Comparison of ENCODE assay signal across 17 cellular contexts in the genomic region with DNA sequence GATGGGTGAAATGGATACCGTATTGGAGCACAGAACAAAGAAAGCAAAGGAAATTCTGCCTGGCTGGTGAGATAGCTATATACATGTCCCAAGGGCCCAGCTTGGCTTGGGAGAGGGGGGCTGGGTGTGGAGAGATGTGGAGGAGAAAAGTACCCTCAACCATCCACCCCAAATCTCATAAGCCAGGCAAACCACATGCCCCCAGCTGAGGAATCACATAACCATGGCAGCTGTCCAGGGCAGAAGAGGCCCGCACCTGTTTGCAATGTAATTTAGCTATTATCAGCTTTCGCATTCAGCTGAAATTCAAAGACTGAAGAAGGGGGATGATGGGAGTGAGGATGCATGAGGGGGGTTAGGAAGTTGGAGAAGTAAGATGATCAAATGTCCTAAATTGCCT.
"Had no signal": no experiment of that assay in that cellular context is flagged by ENCODE, and none has a peak within 500 bp of the region (broad histone marks: within the 10 kb centered on the region; RNA-seq: fewer than 3 reads in every experiment).

No MANE protein-coding gene starts in this region.

- H3K4me1 ChIP-seq: breast epithelium, lower lobe of right lung had no signal

- DNase-seq: activated B cell treated with CpG ODN at 0.5 μM for 24 hours; activated CD4-positive, alpha-beta T cell treated with anti-CD3 and anti-CD28 coated beads, Interleukin-2, amount 10 ng/mL, durations not matched to agents 7 days and 5 days; activated effector memory CD4-positive, alpha-beta T cell treated with anti-CD3 and anti-CD28 coated beads, Interleukin-2, amount 50 U/mL, for 16 hours; activated naive CD8-positive, alpha-beta T cell treated with anti-CD3 and anti-CD28 coated beads, Interleukin-2, amount 10 ng/mL, durations not matched to agents 7 days and 5 days; activated T-cell treated with anti-CD3 and anti-CD28 coated beads for 4 hours; aorta; dorsolateral prefrontal cortex; immature natural killer cell; left cardiac atrium; lower lobe of right lung; naive thymus-derived CD4-positive, alpha-beta T cell; retina; stimulated activated CD4-positive, alpha-beta T cell treated with anti-CD3 and anti-CD28 coated beads, Interleukin-15, amount 100 ng/mL, for 24 hours; stimulated activated CD4-positive, alpha-beta T cell treated with anti-CD3 and anti-CD28 coated beads, Interleukin-4, amount 100 ng/mL, for 24 hours had no signal

- H3K9me3 Mint-ChIP-seq: activated B cell treated with CpG ODN at 0.5 μM for 24 hours; activated CD4-positive, alpha-beta T cell treated with anti-CD3 and anti-CD28 coated beads, Interleukin-2, amount 10 ng/mL, durations not matched to agents 7 days and 5 days; activated naive CD8-positive, alpha-beta T cell treated with anti-CD3 and anti-CD28 coated beads, Interleukin-2, amount 10 ng/mL, durations not matched to agents 7 days and 5 days; immature natural killer cell had no signal

- H3K9me3 ChIP-seq: breast epithelium, lower lobe of right lung, neutrophil had no signal

- H3K36me3 Mint-ChIP-seq: activated naive CD8-positive, alpha-beta T cell treated with anti-CD3 and anti-CD28 coated beads, Interleukin-2, amount 10 ng/mL, durations not matched to agents 7 days and 5 days; immature natural killer cell had no signal

- H3K27me3 ChIP-seq: neutrophil had no signal

- H3K4me3 ChIP-seq: breast epithelium, dorsolateral prefrontal cortex, lower lobe of right lung had no signal

- ATAC-seq: left cardiac atrium; lower lobe of right lung; naive thymus-derived CD4-positive, alpha-beta T cell had no signal

- H3K27ac Mint-ChIP-seq: activated B cell treated with CpG ODN at 0.5 μM for 24 hours; activated CD4-positive, alpha-beta T cell treated with anti-CD3 and anti-CD28 coated beads, Interleukin-2, amount 10 ng/mL, durations not matched to agents 7 days and 5 days; activated naive CD8-positive, alpha-beta T cell treated with anti-CD3 and anti-CD28 coated beads, Interleukin-2, amount 10 ng/mL, durations not matched to agents 7 days and 5 days; immature natural killer cell; naive thymus-derived CD4-positive, alpha-beta T cell; stimulated activated naive CD8-positive, alpha-beta T cell treated with anti-CD3 and anti-CD28 coated beads, Interleukin-15, Interleukin-2, amounts not matched to agents 100 ng/mL and 50 ng/mL, for 24 hours had no signal

- H3K4me3 Mint-ChIP-seq: activated B cell treated with CpG ODN at 0.5 μM for 24 hours; activated CD4-positive, alpha-beta T cell treated with anti-CD3 and anti-CD28 coated beads, Interleukin-2, amount 10 ng/mL, durations not matched to agents 7 days and 5 days; activated naive CD8-positive, alpha-beta T cell treated with anti-CD3 and anti-CD28 coated beads, Interleukin-2, amount 10 ng/mL, durations not matched to agents 7 days and 5 days; immature natural killer cell; naive thymus-derived CD4-positive, alpha-beta T cell; stimulated activated naive CD8-positive, alpha-beta T cell treated with anti-CD3 and anti-CD28 coated beads, Interleukin-15, Interleukin-2, amounts not matched to agents 100 ng/mL and 50 ng/mL, for 24 hours had no signal

- H3K27me3 Mint-ChIP-seq: activated B cell treated with CpG ODN at 0.5 μM for 24 hours; activated naive CD8-positive, alpha-beta T cell treated with anti-CD3 and anti-CD28 coated beads, Interleukin-2, amount 10 ng/mL, durations not matched to agents 7 days and 5 days; stimulated activated naive CD8-positive, alpha-beta T cell treated with anti-CD3 and anti-CD28 coated beads, Interleukin-15, Interleukin-2, amounts not matched to agents 100 ng/mL and 50 ng/mL, for 24 hours had no signal

- H3K27ac ChIP-seq: breast epithelium, dorsolateral prefrontal cortex, lower lobe of right lung, neutrophil had no signal

- H3K4me1 Mint-ChIP-seq: activated B cell treated with CpG ODN at 0.5 μM for 24 hours; activated CD4-positive, alpha-beta T cell treated with anti-CD3 and anti-CD28 coated beads, Interleukin-2, amount 10 ng/mL, durations not matched to agents 7 days and 5 days; activated naive CD8-positive, alpha-beta T cell treated with anti-CD3 and anti-CD28 coated beads, Interleukin-2, amount 10 ng/mL, durations not matched to agents 7 days and 5 days; immature natural killer cell; naive thymus-derived CD4-positive, alpha-beta T cell had no signal

- H3K36me3 ChIP-seq: breast epithelium, lower lobe of right lung, neutrophil had no signal
